In genomic region chr12:93426406-93426805, GRCh38 we compare ENCODE assay signal across 11 cellular contexts. TPM values are rescaled to one million over a fixed set of nuclear protein-coding genes. Genes with fewer than 3 reads are reported as not detected.
A peak's percentile ranks its signal among the peaks of the same experiment; 100 is the strongest.
DNase-seq lines count a peak whose midpoint lies in the region; ATAC-seq, FAIRE-seq and TF ChIP-seq lines count a peak whose summit lies in the region.
"Had no signal": no experiment of that assay in that cellular context is flagged by ENCODE, and none has a peak within 500 bp of the region (broad histone marks: within the 10 kb centered on the region; RNA-seq: fewer than 3 reads in every experiment).

No MANE protein-coding gene starts in this region.

- no peak overlapping the region for H3K27ac Mint-ChIP-seq in activated CD4-positive, alpha-beta T cell treated with anti-CD3 and anti-CD28 coated beads, Interleukin-2, amount 10 ng/mL, durations not matched to agents 7 days and 5 days
- H3K27ac Mint-ChIP-seq in astrocyte (ENCODE audit: unreplicated experiment) (no peak overlapping the region), progenitor cell of endocrine pancreas (peak overlapping the region; percentile 60), CD14-positive monocyte (peak overlapping the region in 3 of 7 donors; percentile 12 to 72 (median 48))

- intact Hi-C loops in CD14-positive monocyte (cut with micrococcal nuclease), result no loop called here

- H3K9ac ChIP-seq in astrocyte (ENCODE audit: low read length), result no peak overlapping the region

- no peaks in the 10 kb centered on the region for H3K36me3 ChIP-seq in astrocyte (ENCODE audit: insufficient read depth, low read length)

- peak overlapping the region; percentile 9 for H3K4me3 Mint-ChIP-seq in activated CD4-positive, alpha-beta T cell treated with anti-CD3 and anti-CD28 coated beads, Interleukin-2, amount 10 ng/mL, durations not matched to agents 7 days and 5 days
- no peak overlapping the region for H3K4me3 Mint-ChIP-seq in astrocyte (ENCODE audit: unreplicated experiment)
- no peak overlapping the region for H3K4me3 Mint-ChIP-seq in progenitor cell of endocrine pancreas (ENCODE audit: low read depth)
- H3K4me3 Mint-ChIP-seq in CD14-positive monocyte, result no peak overlapping the region

- no peak for DNase-seq in activated CD4-positive, alpha-beta T cell treated with anti-CD3 and anti-CD28 coated beads, Interleukin-2, amount 10 ng/mL, durations not matched to agents 7 days and 5 days
- no peak for DNase-seq in activated CD4-positive, alpha-beta T cell treated with anti-CD3 and anti-CD28 coated beads for 4 hours
- DNase-seq in astrocyte (ENCODE audit: low read depth) (no peak), progenitor cell of endocrine pancreas (ENCODE audit: low spot score, unreplicated experiment) (no peak), CD14-positive monocyte (ENCODE audit: low spot score) (no peak), foreskin keratinocyte (no peak)
- DNase-seq: dermis blood vessel endothelial cell, EL, NCI-H1105 had no signal

- H3K27me3 ChIP-seq in astrocyte (ENCODE audit: insufficient read depth, low read length) (no peaks in the 10 kb centered on the region), foreskin keratinocyte (no peaks in the 10 kb centered on the region)

- peaks cover 12% of the 10 kb centered on the region for H3K36me3 Mint-ChIP-seq in activated CD4-positive, alpha-beta T cell treated with anti-CD3 and anti-CD28 coated beads, Interleukin-2, amount 10 ng/mL, durations not matched to agents 7 days and 5 days (ENCODE audit: low read depth)
- H3K36me3 Mint-ChIP-seq in astrocyte (ENCODE audit: low read depth, unreplicated experiment), result no peaks in the 10 kb centered on the region
- no peaks in the 10 kb centered on the region for H3K36me3 Mint-ChIP-seq in progenitor cell of endocrine pancreas (ENCODE audit: insufficient read depth)
- H3K36me3 Mint-ChIP-seq in CD14-positive monocyte, result peaks cover 4 to 8% of the 10 kb centered on the region in 2 donors

- no peaks in the 10 kb centered on the region for H3K4me1 ChIP-seq in astrocyte (ENCODE audit: insufficient read depth, low read length)
- peaks cover 25% of the 10 kb centered on the region for H3K4me1 ChIP-seq in foreskin keratinocyte

- H3K79me2 ChIP-seq in astrocyte (ENCODE audit: insufficient read depth, low read length), result peaks cover 99% of the 10 kb centered on the region

- H3K4me1 Mint-ChIP-seq in activated CD4-positive, alpha-beta T cell treated with anti-CD3 and anti-CD28 coated beads, Interleukin-2, amount 10 ng/mL, durations not matched to agents 7 days and 5 days, result peaks cover 68% of the 10 kb centered on the region
- H3K4me1 Mint-ChIP-seq in astrocyte (ENCODE audit: low read depth, unreplicated experiment) (peaks cover 67% of the 10 kb centered on the region), progenitor cell of endocrine pancreas (ENCODE audit: low read depth) (peaks cover 53% of the 10 kb centered on the region), CD14-positive monocyte (peaks cover 60% of the 10 kb centered on the region)

- H3K27me3 Mint-ChIP-seq in activated CD4-positive, alpha-beta T cell treated with anti-CD3 and anti-CD28 coated beads, Interleukin-2, amount 10 ng/mL, durations not matched to agents 7 days and 5 days, result no peaks in the 10 kb centered on the region
- no peaks in the 10 kb centered on the region for H3K27me3 Mint-ChIP-seq in astrocyte (ENCODE audit: low read depth, unreplicated experiment)
- no peaks in the 10 kb centered on the region for H3K27me3 Mint-ChIP-seq in progenitor cell of endocrine pancreas
- H3K27me3 Mint-ChIP-seq in CD14-positive monocyte (ENCODE audit: low read depth in 3 of 3), result no peaks in the 10 kb centered on the region

- H3K4me2 ChIP-seq in astrocyte (ENCODE audit: low read length), result peak overlapping the region; percentile 5

- POLR2A ChIA-PET in activated CD4-positive, alpha-beta T cell treated with anti-CD3 and anti-CD28 coated beads, Interleukin-2, amount 10 ng/mL, durations not matched to agents 7 days and 5 days (lab: Charles Lee), result interaction anchor here (0.6 kb wide), 1 partner anchor 44 kb away, joined by 6 read pairs; no protein-coding TSS in a partner anchor

- CTCF ChIA-PET in activated CD4-positive, alpha-beta T cell treated with anti-CD3 and anti-CD28 coated beads, Interleukin-2, amount 10 ng/mL, durations not matched to agents 7 days and 5 days (lab: Charles Lee), result interaction anchor here (0.6 to 0.8 kb wide), 3 partner anchors 10 to 1606 kb away, joined by 4 to 5 read pairs (median 4); no protein-coding TSS in a partner anchor

- TF ChIP-seq CTCF in astrocyte (IDR thresholded peaks at IDR 0.05; ENCODE audit: insufficient read depth, low read depth, low read length) (no peak), progenitor cell of endocrine pancreas (IDR thresholded peaks at IDR 0.05; ENCODE audit: unreplicated experiment) (no peak), CD14-positive monocyte (IDR thresholded peaks at IDR 0.05) (no peak), foreskin keratinocyte (conservative IDR thresholded peaks at IDR 0.05) (no peak)

- H2AFZ ChIP-seq in astrocyte (ENCODE audit: low read depth, low read length), result no peak overlapping the region

- H4K20me1 ChIP-seq in astrocyte (ENCODE audit: insufficient read depth, low read length), result peaks cover 90% of the 10 kb centered on the region

- peak; percentile 60 for ATAC-seq in HG02610 (IDR thresholded peaks at IDR 0.05; ENCODE audit: unreplicated experiment)
- ATAC-seq in HG02763 (IDR thresholded peaks at IDR 0.05; ENCODE audit: unreplicated experiment), result no peak
- no peak for ATAC-seq in foreskin keratinocyte

- no peak overlapping the region for H3K4me3 ChIP-seq in astrocyte (ENCODE audit: insufficient read depth, low read depth, low read length)

- H3K9me3 Mint-ChIP-seq in activated CD4-positive, alpha-beta T cell treated with anti-CD3 and anti-CD28 coated beads, Interleukin-2, amount 10 ng/mL, durations not matched to agents 7 days and 5 days, result no peaks in the 10 kb centered on the region
- H3K9me3 Mint-ChIP-seq in astrocyte (ENCODE audit: unreplicated experiment) (no peaks in the 10 kb centered on the region), progenitor cell of endocrine pancreas (ENCODE audit: low read depth) (no peaks in the 10 kb centered on the region), CD14-positive monocyte (no peaks in the 10 kb centered on the region)

- H3K27ac ChIP-seq in astrocyte (ENCODE audit: low read depth, low read length) (no peak overlapping the region), foreskin keratinocyte (no peak overlapping the region)

- no peaks in the 10 kb centered on the region for H3K9me3 ChIP-seq in astrocyte (ENCODE audit: insufficient read depth, low read depth, low read length)

- no peak for FAIRE-seq in astrocyte (lab: Jason Lieb, UNC)

RNA-seq across cellular contexts. Expression of gene UBE2N, which starts 15.3 kb away (rescaled TPM):
- 100 to 1,000 TPM; 157 to 189 TPM for total RNA-seq in activated CD4-positive, alpha-beta T cell treated with anti-CD3 and anti-CD28 coated beads, Interleukin-2, amount 10 ng/mL, durations not matched to agents 7 days and 5 days
- 113 and 129 TPM in 2 replicates for total RNA-seq in astrocyte
- 129 TPM in 2 replicates for total RNA-seq in progenitor cell of endocrine pancreas
- polyA plus RNA-seq in CD14-positive monocyte, result 100 to 1,000 TPM; 108 to 119 TPM
- 154 and 167 TPM in 2 replicates for total RNA-seq in foreskin keratinocyte
- polyA plus RNA-seq in foreskin keratinocyte, result 116 and 148 TPM in 2 replicates

RNA-seq across cellular contexts. Expression of gene MRPL42, which starts 40.9 kb away (rescaled TPM):
- total RNA-seq in activated CD4-positive, alpha-beta T cell treated with anti-CD3 and anti-CD28 coated beads, Interleukin-2, amount 10 ng/mL, durations not matched to agents 7 days and 5 days, result 10 to 100 TPM; 55.6 to 69.0 TPM
- total RNA-seq in astrocyte, result 65.6 and 73.8 TPM in 2 replicates
- 93.9 and 95.5 TPM in 2 replicates for total RNA-seq in progenitor cell of endocrine pancreas
- 10 to 100 TPM; 62.8 to 68.3 TPM for polyA plus RNA-seq in CD14-positive monocyte
- 75.4 and 85.8 TPM in 2 replicates for total RNA-seq in foreskin keratinocyte
- 55.5 and 58.3 TPM in 2 replicates for polyA plus RNA-seq in foreskin keratinocyte

RNA-seq across cellular contexts. Expression of gene NUDT4, which starts 48.7 kb away (rescaled TPM):
- total RNA-seq in activated CD4-positive, alpha-beta T cell treated with anti-CD3 and anti-CD28 coated beads, Interleukin-2, amount 10 ng/mL, durations not matched to agents 7 days and 5 days, result 10 to 100 TPM; 37.8 to 41.0 TPM
- total RNA-seq in astrocyte, result 54.8 and 60.2 TPM in 2 replicates
- total RNA-seq in progenitor cell of endocrine pancreas, result 66.3 and 68.8 TPM in 2 replicates
- polyA plus RNA-seq in CD14-positive monocyte, result 10 to 100 TPM; 35.6 to 43.8 TPM
- 38.4 and 39.7 TPM in 2 replicates for total RNA-seq in foreskin keratinocyte
- 16.4 and 18.2 TPM in 2 replicates for polyA plus RNA-seq in foreskin keratinocyte
